Comparison of ENCODE assay signal across 10 cellular contexts in the genomic region with DNA sequence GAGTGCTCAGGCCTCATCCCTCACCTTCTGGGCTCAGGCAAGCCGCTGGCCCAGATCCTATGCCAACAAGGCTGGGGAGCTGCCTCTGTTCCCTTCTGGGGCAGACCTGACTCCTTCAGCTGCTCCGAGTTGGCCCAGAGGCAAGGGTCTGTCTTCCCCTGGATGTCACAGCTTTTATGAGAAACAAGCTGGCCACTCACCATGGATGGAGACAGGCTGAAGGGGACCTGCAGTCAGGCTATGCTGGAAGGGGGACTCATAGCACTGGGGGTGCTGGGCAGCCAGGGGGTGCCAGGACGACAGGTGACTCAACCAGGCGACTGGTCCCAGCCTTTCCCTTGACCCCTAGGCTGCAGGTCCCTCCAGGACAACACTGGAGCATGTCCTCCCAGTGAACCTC. TPM values are rescaled to one million over a fixed set of nuclear protein-coding genes. Genes with fewer than 3 reads are reported as not detected.
"Had no signal": no experiment of that assay in that cellular context is flagged by ENCODE, and none has a peak within 500 bp of the region (broad histone marks: within the 10 kb centered on the region; RNA-seq: fewer than 3 reads in every experiment).

No MANE protein-coding gene starts in this region.

- H3K9me3 Mint-ChIP-seq: HFFc6, IgD-negative memory B cell had no signal

- H3K27ac ChIP-seq: HL-60 had no signal

- H3K36me3 ChIP-seq: HAP-1 had no signal

- ATAC-seq: HCT116, HepG2 had no signal

- H3K4me1 ChIP-seq: HAP-1 had no signal

- H3K4me1 Mint-ChIP-seq: IgD-negative memory B cell had no signal

- H3K4me3 ChIP-seq: HAP-1 had no signal

- H3K27ac Mint-ChIP-seq: HFFc6, IgD-negative memory B cell had no signal

- H3K9me3 ChIP-seq: HAP-1 had no signal

- H3K4me3 Mint-ChIP-seq: HFFc6, IgD-negative memory B cell had no signal

- DNase-seq: GOT3, HFFc6, KBM-7 had no signal

- H3K36me3 Mint-ChIP-seq: IgD-negative memory B cell had no signal

RNA-seq across cellular contexts. Expression of a gene that starts 52.4 kb away (rescaled TPM):
- total RNA-seq: H4, H7, HepG2 had no signal
- polyA plus RNA-seq: HepG2, IgD-negative memory B cell had no signal
